In the genomic region with DNA sequence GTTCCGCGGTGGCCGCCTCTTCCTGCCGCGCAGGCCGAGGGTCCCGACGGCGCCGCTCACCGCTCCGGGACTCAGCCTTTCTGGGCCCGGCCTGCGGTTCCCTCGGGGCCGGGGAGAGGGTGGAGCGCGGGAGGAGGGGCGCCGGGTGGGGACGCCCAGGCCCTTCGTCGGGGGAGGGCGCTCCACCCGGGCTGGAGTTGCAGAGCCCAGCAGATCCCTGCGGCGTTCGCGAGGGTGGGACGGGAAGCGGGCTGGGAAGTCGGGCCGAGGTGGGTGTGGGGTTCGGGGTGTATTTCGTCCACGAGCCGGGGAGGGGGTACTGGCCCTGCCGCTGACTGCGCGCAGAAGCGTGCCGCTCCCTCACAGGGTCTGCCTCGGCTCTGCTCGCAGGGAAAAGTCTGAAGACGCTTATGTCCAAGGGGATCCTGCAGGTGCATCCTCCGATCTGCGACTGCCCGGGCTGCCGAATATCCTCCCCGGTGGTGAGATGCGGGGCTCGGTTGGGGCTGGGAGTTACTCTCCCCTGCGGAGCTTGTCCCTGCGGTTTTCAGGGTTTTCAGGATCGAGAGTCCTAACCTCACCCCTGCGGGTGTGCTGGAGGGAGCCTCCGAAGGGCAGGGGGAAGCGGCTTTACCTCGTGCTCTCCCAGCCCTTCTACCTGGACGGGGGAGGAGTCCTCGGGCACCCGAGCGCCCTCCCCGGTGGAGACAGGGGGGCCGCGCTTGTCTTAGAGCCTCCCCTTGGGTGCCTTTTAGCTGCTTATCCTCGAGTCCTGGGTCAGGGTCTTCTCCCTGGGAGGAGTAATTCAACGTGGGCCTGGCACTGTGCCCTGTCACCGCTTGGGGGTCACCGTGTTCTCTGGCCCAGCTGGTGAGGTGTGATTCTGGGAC, we compare ENCODE assay signal across 1 cellular context.
A peak's percentile ranks its signal among the peaks of the same experiment; 100 is the strongest.
TF ChIP-seq lines count a peak whose summit lies in the region.

No MANE protein-coding gene starts in this region.

TF ChIP-seq in GM12878, 131 proteins besides CTCF, POLR2A, EP300 and RAD21:
- TF ChIP-seq ZNF687 (IDR thresholded peaks at IDR 0.05) (no peak), NR2F1 (conservative IDR thresholded peaks at IDR 0.05) (no peak), BCL3 (IDR thresholded peaks at IDR 0.05; ENCODE audit: borderline replicate concordance, insufficient read depth, low read depth, low read length, poor library complexity, severe bottlenecking) (no peak), SMAD1 (IDR thresholded peaks at IDR 0.05; ENCODE audit: low read depth, partially characterized antibody) (no peak), SUZ12 (IDR thresholded peaks at IDR 0.05; ENCODE audit: unreplicated experiment) (peak; percentile 92), EZH2 (IDR thresholded peaks at IDR 0.05; ENCODE audit: borderline replicate concordance, control insufficient read depth, low read depth, low read length) (no peak), HCFC1 (IDR thresholded peaks at IDR 0.05; ENCODE audit: low read length) (no peak), RUNX3 (IDR thresholded peaks at IDR 0.05; ENCODE audit: low read length) (no peak), RELA (IDR thresholded peaks at IDR 0.05; ENCODE audit: borderline replicate concordance, partially characterized antibody) (no peak)
